In genomic region chr11:64009234-64009633, GRCh38 we compare ENCODE assay signal across 27 cellular contexts. TPM values are rescaled to one million over a fixed set of nuclear protein-coding genes. Genes with fewer than 3 reads are reported as not detected.
"Had no signal": no experiment of that assay in that cellular context is flagged by ENCODE, and none has a peak within 500 bp of the region (broad histone marks: within the 10 kb centered on the region; RNA-seq: fewer than 3 reads in every experiment).

No MANE protein-coding gene starts in this region.

- H3K36me3 ChIP-seq: breast epithelium, Peyer's patch, SJCRH30 had no signal

- H3K9me3 Mint-ChIP-seq: activated naive CD4-positive, alpha-beta T cell treated with anti-CD3 and anti-CD28 coated beads, Interleukin-2, amount 50 U/mL, for 24 hours; activated T-cell treated with anti-CD3 and anti-CD28 coated beads, Interleukin-2, amount 50 U/mL, for 24 hours had no signal

- H3K36me3 Mint-ChIP-seq: activated CD8-positive, alpha-beta memory T cell treated with anti-CD3 and anti-CD28 coated beads, Interleukin-2, amount 10 ng/mL, durations not matched to agents 7 days and 5 days; activated naive CD4-positive, alpha-beta T cell treated with anti-CD3 and anti-CD28 coated beads, Interleukin-2, amount 50 U/mL, for 24 hours had no signal

- H3K9me3 ChIP-seq: breast epithelium, Peyer's patch, SJCRH30 had no signal

- H3K27me3 ChIP-seq: breast epithelium, Peyer's patch, SJCRH30 had no signal

- H3K4me3 ChIP-seq: breast epithelium, Peyer's patch, SJCRH30 had no signal

- DNase-seq: activated B cell treated with CpG ODN at 0.5 μM for 24 hours; activated CD4-positive, alpha-beta T cell treated with anti-CD3 and anti-CD28 coated beads for 1 hour; activated CD4-positive, alpha-beta T cell treated with anti-CD3 and anti-CD28 coated beads, Interleukin-2, amount 10 ng/mL, durations not matched to agents 24 days and 14 days; activated CD4-positive, alpha-beta T cell treated with anti-CD3 and anti-CD28 coated beads, Interleukin-2, amount 50 U/mL, for 48 hours; activated CD8-positive, alpha-beta memory T cell treated with anti-CD3 and anti-CD28 coated beads, Interleukin-2, amount 10 ng/mL, durations not matched to agents 7 days and 5 days; activated effector memory CD4-positive, alpha-beta T cell treated with Interleukin-2 at 50 U/mL for 16 hours; activated naive CD4-positive, alpha-beta T cell; activated naive CD8-positive, alpha-beta T cell treated with anti-CD3 and anti-CD28 coated beads, Interleukin-2, amount 50 U/mL, for 24 hours; activated T-cell treated with anti-CD3 and anti-CD28 coated beads, Interleukin-2, amount 50 U/mL, for 24 hours; amygdala; caudate nucleus; NCI-H1048; NCI-H146; NCI-H187 treated with DMSO at 0.1 percent for 48 hours; NCI-H2081 treated with DMSO at 0.1 percent for 48 hours; NCI-H446; NCI-H524; Peyer's patch; Right ventricle myocardium superior; SJCRH30; T-helper 9 cell had no signal

- H3K27ac Mint-ChIP-seq: activated B cell treated with CpG ODN at 0.5 μM for 24 hours; activated CD4-positive, alpha-beta T cell treated with anti-CD3 and anti-CD28 coated beads, Interleukin-2, amount 10 ng/mL, durations not matched to agents 24 days and 14 days; activated CD8-positive, alpha-beta memory T cell treated with anti-CD3 and anti-CD28 coated beads, Interleukin-2, amount 10 ng/mL, durations not matched to agents 7 days and 5 days; activated naive CD4-positive, alpha-beta T cell treated with anti-CD3 and anti-CD28 coated beads, Interleukin-2, amount 50 U/mL, for 24 hours; activated naive CD8-positive, alpha-beta T cell treated with anti-CD3 and anti-CD28 coated beads, Interleukin-2, amount 50 U/mL, for 24 hours; activated T-cell treated with anti-CD3 and anti-CD28 coated beads, Interleukin-2, amount 50 U/mL, for 24 hours; activated T-helper 1 cell treated with anti-CD3 and anti-CD28 coated beads, Interleukin-12 subunit alpha, Interleukin-12 subunit beta, Interleukin-2, Interleukin-4 antibody, amounts not matched to agents 30 ng/mL and 10 ng/mL and 1 ng/mL, durations not matched to agents 14 hours and 24 hours and 36 hours; T-helper 1 cell treated with Interleukin-12 subunit alpha and Interleukin-12 subunit beta and Interleukin-4 antibody, amounts not matched to agents 30 μg/mL and 1 μg/mL, for 36 hours had no signal

- ATAC-seq: activated CD8-positive, alpha-beta memory T cell treated with anti-CD3 and anti-CD28 coated beads, Interleukin-2, amount 10 ng/mL, durations not matched to agents 7 days and 5 days; activated naive CD8-positive, alpha-beta T cell treated with anti-CD3 and anti-CD28 coated beads, Interleukin-2, amount 50 U/mL, for 24 hours had no signal

- H3K4me3 Mint-ChIP-seq: activated B cell treated with CpG ODN at 0.5 μM for 24 hours; activated CD4-positive, alpha-beta T cell treated with anti-CD3 and anti-CD28 coated beads, Interleukin-2, amount 10 ng/mL, durations not matched to agents 24 days and 14 days; activated CD8-positive, alpha-beta memory T cell treated with anti-CD3 and anti-CD28 coated beads, Interleukin-2, amount 10 ng/mL, durations not matched to agents 7 days and 5 days; activated naive CD4-positive, alpha-beta T cell treated with anti-CD3 and anti-CD28 coated beads, Interleukin-2, amount 50 U/mL, for 24 hours; activated naive CD8-positive, alpha-beta T cell treated with anti-CD3 and anti-CD28 coated beads, Interleukin-2, amount 50 U/mL, for 24 hours; activated T-cell treated with anti-CD3 and anti-CD28 coated beads, Interleukin-2, amount 50 U/mL, for 24 hours; activated T-helper 1 cell treated with anti-CD3 and anti-CD28 coated beads, Interleukin-12 subunit alpha, Interleukin-12 subunit beta, Interleukin-2, Interleukin-4 antibody, amounts not matched to agents 30 ng/mL and 10 ng/mL and 1 ng/mL, durations not matched to agents 14 hours and 24 hours and 36 hours; T-helper 1 cell treated with Interleukin-12 subunit alpha and Interleukin-12 subunit beta and Interleukin-4 antibody, amounts not matched to agents 30 μg/mL and 1 μg/mL, for 36 hours had no signal

- H3K27ac ChIP-seq: breast epithelium, Peyer's patch, RWPE1, SJCRH30 had no signal

RNA-seq across cellular contexts. Expression of gene FLRT1, which starts 26.5 kb away (rescaled TPM):
- total RNA-seq: activated B cell treated with CpG ODN at 0.5 μM for 24 hours; activated CD4-positive, alpha-beta T cell treated with anti-CD3 and anti-CD28 coated beads, Interleukin-2, amount 10 ng/mL, durations not matched to agents 24 days and 14 days; activated CD8-positive, alpha-beta memory T cell treated with anti-CD3 and anti-CD28 coated beads, Interleukin-2, amount 10 ng/mL, durations not matched to agents 7 days and 5 days; activated T-helper 1 cell treated with anti-CD3 and anti-CD28 coated beads, Interleukin-12 subunit alpha, Interleukin-12 subunit beta, Interleukin-2, Interleukin-4 antibody, amounts not matched to agents 30 ng/mL and 10 ng/mL and 1 ng/mL, durations not matched to agents 14 hours and 24 hours and 36 hours; breast epithelium; LHCN-M2 had no signal
